2 cellular contexts compared by ENCODE assay signal in genomic region chr6:63565058-63565726, GRCh38.
TF ChIP-seq lines count a peak whose summit lies in the region.

No MANE protein-coding gene starts in this region.

TF ChIP-seq in HepG2, 621 proteins besides CTCF, POLR2A, EP300 and RAD21 (continues in another document):
- TF ChIP-seq KDM5A (IDR thresholded peaks at IDR 0.05; ENCODE audit: borderline replicate concordance, low read length) = peak; percentile 67; the same call in 1 of the 2 replicates
- no peak for TF ChIP-seq MZF1 (CRISPR knock-in tag; IDR thresholded peaks at IDR 0.05; ENCODE audit: borderline replicate concordance)
- TF ChIP-seq ISX (CRISPR knock-in tag; conservative IDR thresholded peaks at IDR 0.05) = no peak
- peak; percentile 4; the same call in 1 of the 2 replicates for TF ChIP-seq STAG1 (CRISPR knock-in tag; IDR thresholded peaks at IDR 0.05)
- TF ChIP-seq ZKSCAN1 (IDR thresholded peaks at IDR 0.05; ENCODE audit: low read length) = no peak
- no peak for TF ChIP-seq HOXA7 (CRISPR knock-in tag; IDR thresholded peaks at IDR 0.05)
- no peak; the same call in 1 of the 2 replicates for TF ChIP-seq ZNF281 (CRISPR knock-in tag; IDR thresholded peaks at IDR 0.05; ENCODE audit: borderline replicate concordance)
- no peak for TF ChIP-seq PAX8 (CRISPR knock-in tag; IDR thresholded peaks at IDR 0.05; ENCODE audit: borderline replicate concordance)
- TF ChIP-seq ZNF652 (CRISPR knock-in tag; IDR thresholded peaks at IDR 0.05; ENCODE audit: borderline replicate concordance, low read depth) = no peak
- TF ChIP-seq ZNF709 (CRISPR knock-in tag; IDR thresholded peaks at IDR 0.05) = no peak
- TF ChIP-seq FOXO4 (CRISPR knock-in tag; conservative IDR thresholded peaks at IDR 0.05) = no peak
- TF ChIP-seq ETS1 (CRISPR knock-in tag; IDR thresholded peaks at IDR 0.05) = no peak
- TF ChIP-seq ATAD3A (CRISPR knock-in tag; IDR thresholded peaks at IDR 0.05) = no peak
- no peak for TF ChIP-seq PAF1 (CRISPR knock-in tag; IDR thresholded peaks at IDR 0.05)
- no peak for TF ChIP-seq GZF1 (CRISPR knock-in tag; IDR thresholded peaks at IDR 0.05)
- TF ChIP-seq ZNF552 (CRISPR knock-in tag; IDR thresholded peaks at IDR 0.05; ENCODE audit: borderline replicate concordance) = no peak
- no peak for TF ChIP-seq ZNF329 (CRISPR knock-in tag; IDR thresholded peaks at IDR 0.05; ENCODE audit: low read depth)
- no peak for TF ChIP-seq PBX3 (CRISPR knock-in tag; IDR thresholded peaks at IDR 0.05; ENCODE audit: borderline replicate concordance)
- TF ChIP-seq HCFC1 (IDR thresholded peaks at IDR 0.05; ENCODE audit: low read depth, low read length) = no peak
- no peak for TF ChIP-seq MLLT10 (CRISPR knock-in tag; IDR thresholded peaks at IDR 0.05)
- TF ChIP-seq ELF4 (CRISPR knock-in tag; IDR thresholded peaks at IDR 0.05; ENCODE audit: borderline replicate concordance) = no peak
- peak; percentile 88 for TF ChIP-seq ZBTB7B (CRISPR knock-in tag; IDR thresholded peaks at IDR 0.05)
- no peak for TF ChIP-seq PHF8 (CRISPR knock-in tag; IDR thresholded peaks at IDR 0.05)
- no peak for TF ChIP-seq ZSCAN31 (CRISPR knock-in tag; IDR thresholded peaks at IDR 0.05; ENCODE audit: low read depth)
- TF ChIP-seq ZFP1 (CRISPR knock-in tag; IDR thresholded peaks at IDR 0.05) = 0 out of 2 replicates have a peak, but pooled peaks have one; percentile 26
- TF ChIP-seq ZMYM4 (CRISPR knock-in tag; IDR thresholded peaks at IDR 0.05) = 0 out of 2 replicates have a peak, but pooled peaks have one; percentile 11
- no peak for TF ChIP-seq ZNF784 (CRISPR knock-in tag; IDR thresholded peaks at IDR 0.05; ENCODE audit: borderline replicate concordance)
- no peak for TF ChIP-seq ZBTB42 (CRISPR knock-in tag; IDR thresholded peaks at IDR 0.05)

TF ChIP-seq in SK-N-SH treated with all-trans-retinoic acid at 6 μM for 48 hours, 23 proteins besides CTCF, POLR2A, EP300 and RAD21:
- TF ChIP-seq BACH2 (CRISPR knock-in tag; IDR thresholded peaks at IDR 0.05; ENCODE audit: borderline replicate concordance) (no peak), ISL1 (CRISPR knock-in tag; IDR thresholded peaks at IDR 0.05) (no peak), ZFP30 (CRISPR knock-in tag; IDR thresholded peaks at IDR 0.05) (no peak), ARNTL (CRISPR knock-in tag; IDR thresholded peaks at IDR 0.05; ENCODE audit: borderline replicate concordance, low read depth) (no peak), POU6F1 (CRISPR knock-in tag; IDR thresholded peaks at IDR 0.05; ENCODE audit: borderline replicate concordance, low read depth) (no peak), ZNF565 (CRISPR knock-in tag; conservative IDR thresholded peaks at IDR 0.05; ENCODE audit: low read depth) (no peak), PPARA (CRISPR knock-in tag; IDR thresholded peaks at IDR 0.05; ENCODE audit: borderline replicate concordance) (no peak), CSDC2 (CRISPR knock-in tag; IDR thresholded peaks at IDR 0.05) (no peak)
